In the genomic region with DNA sequence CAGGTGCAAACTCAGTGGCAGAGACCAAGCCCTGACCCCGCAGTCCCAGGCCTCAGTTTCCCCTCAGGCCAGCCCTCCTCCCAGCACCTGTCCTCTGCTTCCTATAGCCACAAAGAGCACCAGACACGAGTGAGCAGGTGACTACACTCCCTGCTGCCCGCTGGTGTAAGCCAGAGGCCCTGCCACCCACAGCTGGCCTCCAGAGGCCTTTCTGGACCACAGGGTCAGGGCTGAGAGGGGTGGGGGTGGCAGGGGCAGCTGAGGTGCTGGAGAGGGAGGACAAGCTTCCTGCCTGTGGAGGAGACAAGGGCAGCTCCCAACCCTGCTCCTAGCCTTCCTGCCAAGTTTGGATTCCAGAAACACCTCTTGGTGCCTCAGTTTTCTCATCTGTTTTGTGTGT, we compare ENCODE assay signal across 12 cellular contexts. TPM values are rescaled to one million over a fixed set of nuclear protein-coding genes. Genes with fewer than 3 reads are reported as not detected.
DNase-seq lines count a peak whose midpoint lies in the region; ATAC-seq and TF ChIP-seq lines count a peak whose summit lies in the region.
"Had no signal": no experiment of that assay in that cellular context is flagged by ENCODE, and none has a peak within 500 bp of the region (broad histone marks: within the 10 kb centered on the region; RNA-seq: fewer than 3 reads in every experiment).

No MANE protein-coding gene starts in this region.

- H2BK120ac ChIP-seq in IMR-90 (ENCODE audit: low read depth, low read length) = peak overlapping the region; percentile 85
- no peak overlapping the region for H2BK120ac ChIP-seq in mesenchymal stem cell (ENCODE audit: low read depth, low read length)

- H3K27ac ChIP-seq in IMR-90 (ENCODE audit: insufficient read depth, low read length) (peak overlapping the region; percentile 67; the same call in 1 of the 2 replicates), mesenchymal stem cell (ENCODE audit: low read length, poor library complexity, severe bottlenecking) (peak overlapping the region; percentile 99), temporal lobe (ENCODE audit: low read depth, low read length) (peak overlapping the region; percentile 65)

- H4K91ac ChIP-seq in IMR-90 (ENCODE audit: insufficient read depth, low read depth, low read length) (peak overlapping the region; percentile 54), mesenchymal stem cell (ENCODE audit: low read length) (peak overlapping the region; percentile 5)

- dilution Hi-C loops in IMR-90 (cut with HindIII; ENCODE audit: low sequenced_read_pairs, unreplicated experiment) = no loop called here

- H3K27me3 ChIP-seq in IMR-90 (ENCODE audit: control insufficient read depth, insufficient read depth, low read length) (no peaks in the 10 kb centered on the region), mesenchymal stem cell (ENCODE audit: control insufficient read depth in 1 of 2, insufficient read depth in 1 of 2, low read length in 2 of 2) (no peaks in the 10 kb centered on the region)

- H3K4me1 Mint-ChIP-seq in MCF 10A (ENCODE audit: insufficient read depth, unreplicated experiment) = peaks cover 21% of the 10 kb centered on the region
- peaks cover 10% of the 10 kb centered on the region for H3K4me1 Mint-ChIP-seq in activated CD4-positive, alpha-beta memory T cell treated with anti-CD3 and anti-CD28 coated beads, Interleukin-2, amount 10 ng/mL, durations not matched to agents 7 days and 5 days
- peaks cover 10% of the 10 kb centered on the region for H3K4me1 Mint-ChIP-seq in activated CD4-positive, alpha-beta T cell treated with anti-CD3 and anti-CD28 coated beads, Interleukin-2, amount 10 ng/mL, durations not matched to agents 24 days and 14 days

- no CpG with 5 or more reads among the region's 3 CpGs for WGBS in IMR-90 (ENCODE audit: extremely low coverage in 2 of 2, insufficient read length in 1 of 2), 2 experiments
- WGBS in mesenchymal stem cell = 78% methylated on average over 3 of the region's 3 CpGs

- no TSS peak for BruUV-seq in IMR-90 (replicated peaks; lab: Mats Ljungman, UMichigan)
- no TSS peak for BruUV-seq in MCF 10A (replicated peaks; lab: Mats Ljungman, UMichigan)

- H2BK20ac ChIP-seq in IMR-90 (ENCODE audit: low read depth, low read length) = peak overlapping the region; percentile 44

- intact Hi-C loops in IMR-90 (cut with micrococcal nuclease) (no loop called here), MCF 10A (cut with micrococcal nuclease) (loop anchor here (5.0 kb wide), 1 partner anchor 539 kb away; no protein-coding TSS in a partner anchor)
- intact Hi-C loops in activated CD4-positive, alpha-beta T cell treated with anti-CD3 and anti-CD28 coated beads, Interleukin-2, amount 10 ng/mL, durations not matched to agents 24 days and 14 days (cut with micrococcal nuclease) = loop anchor here (10.0 kb wide), 1 partner anchor 327 kb away; the partner anchor contains the start of gene TRMU

- H3K4ac ChIP-seq in IMR-90 (ENCODE audit: low read depth, low read length) (peak overlapping the region; percentile 85), mesenchymal stem cell (ENCODE audit: low read depth in 1 of 2, low read length in 2 of 2) (peak overlapping the region in 1 of 2 experiments; percentile 70)

- H2BK5ac ChIP-seq in IMR-90 (ENCODE audit: low read depth, low read length, poor library complexity, severe bottlenecking) (no peak overlapping the region), mesenchymal stem cell (ENCODE audit: low read depth, low read length, poor library complexity, severe bottlenecking) (peak overlapping the region; percentile 89)

- H3K79me1 ChIP-seq in IMR-90 (ENCODE audit: low read depth in 1 of 2, low read length in 2 of 2) (peaks cover 0 to 8% of the 10 kb centered on the region in 2 experiments; a peak in 1 of 4 replicates), mesenchymal stem cell (replicated peaks; ENCODE audit: low read length, poor library complexity, severe bottlenecking) (no peaks in the 10 kb centered on the region)

- H2AK5ac ChIP-seq in IMR-90 (ENCODE audit: low read depth, low read length) (peak overlapping the region; percentile 43; the same call in 1 of the 2 replicates), mesenchymal stem cell (ENCODE audit: low read length, severe bottlenecking) (peak overlapping the region; percentile 24)

- H3K56ac ChIP-seq in IMR-90 (ENCODE audit: extremely low read depth, insufficient read depth, low read length) = no peak overlapping the region

- H3K9me3 Mint-ChIP-seq in MCF 10A (ENCODE audit: unreplicated experiment) = no peaks in the 10 kb centered on the region
- H3K9me3 Mint-ChIP-seq in activated CD4-positive, alpha-beta memory T cell treated with anti-CD3 and anti-CD28 coated beads, Interleukin-2, amount 10 ng/mL, durations not matched to agents 7 days and 5 days = peaks cover 2% of the 10 kb centered on the region
- H3K9me3 Mint-ChIP-seq in activated CD4-positive, alpha-beta T cell treated with anti-CD3 and anti-CD28 coated beads, Interleukin-2, amount 10 ng/mL, durations not matched to agents 24 days and 14 days = no peaks in the 10 kb centered on the region
- H3K9me3 Mint-ChIP-seq: activated naive CD8-positive, alpha-beta T cell treated with anti-CD3 and anti-CD28 coated beads for 36 hours had no signal

- H3K36me3 ChIP-seq in IMR-90 (ENCODE audit: control insufficient read depth, insufficient read depth, low read length) = no peaks in the 10 kb centered on the region
- H3K36me3 ChIP-seq in mesenchymal stem cell (ENCODE audit: control insufficient read depth in 1 of 2, insufficient read depth in 2 of 2, low read depth in 1 of 2, low read length in 2 of 2) = peaks cover 0 to 3% of the 10 kb centered on the region in 2 experiments

- H2AFZ ChIP-seq in IMR-90 (replicated peaks; ENCODE audit: low read length, poor library complexity) (peak overlapping the region; percentile 93), mesenchymal stem cell (ENCODE audit: low read depth, low read length) (no peak overlapping the region)

- no peak for ATAC-seq in IMR-90 (ENCODE audit: low read depth)
- ATAC-seq in HG02588 (IDR thresholded peaks at IDR 0.05; ENCODE audit: unreplicated experiment) = no peak

- TF ChIP-seq RAD21 in IMR-90 (IDR thresholded peaks at IDR 0.05; ENCODE audit: low read length) = no peak

- H2AK9ac ChIP-seq in IMR-90 (replicated peaks; ENCODE audit: low read depth, low read length, poor library complexity) = peak overlapping the region; percentile 99

- H2BK15ac ChIP-seq in IMR-90 (ENCODE audit: low read depth, low read length) (no peak overlapping the region), mesenchymal stem cell (ENCODE audit: low read depth, poor library complexity, severe bottlenecking) (peak overlapping the region; percentile 29)

- peak overlapping the region in 1 of 2 experiments; percentile 91; a peak in 2 of 4 replicates for H4K8ac ChIP-seq in IMR-90 (ENCODE audit: low read depth in 2 of 2, low read length in 2 of 2)
- no peak overlapping the region for H4K8ac ChIP-seq in mesenchymal stem cell (ENCODE audit: low read length)

- peaks cover 29% of the 10 kb centered on the region for H3K4me1 ChIP-seq in IMR-90 (ENCODE audit: control insufficient read depth, insufficient read depth, low read length)
- H3K4me1 ChIP-seq in mesenchymal stem cell (ENCODE audit: control insufficient read depth, insufficient read depth, low read depth, low read length) = peaks cover 76% of the 10 kb centered on the region

- H3K14ac ChIP-seq in IMR-90 (replicated peaks; ENCODE audit: low read depth, low read length) = no peak overlapping the region
- peak overlapping the region in 1 of 2 experiments; percentile 41 for H3K14ac ChIP-seq in mesenchymal stem cell (ENCODE audit: low read length in 2 of 2)

- H3K18ac ChIP-seq in IMR-90 (ENCODE audit: low read depth, low read length) = no peak overlapping the region
- no peak overlapping the region for H3K18ac ChIP-seq in mesenchymal stem cell (ENCODE audit: low read depth in 1 of 2, low read length in 2 of 2)

- POLR2A ChIA-PET in IMR-90 (lab: Charles Lee; ENCODE audit: unreplicated experiment) (no interaction called here), MCF 10A (lab: Yijun Ruan, JAX) (interaction anchor here (0.7 to 14.6 kb wide), 19 partner anchors 10 to 471 kb away, joined by 3 to 533 read pairs (median 13); partner anchors contain the start of gene GTSE1)
- POLR2A ChIA-PET in activated CD4-positive, alpha-beta memory T cell treated with anti-CD3 and anti-CD28 coated beads, Interleukin-2, amount 10 ng/mL, durations not matched to agents 7 days and 5 days (lab: Charles Lee) = interaction anchor here (0.9 kb wide), 1 partner anchor 117 kb away, joined by 3 read pairs; no protein-coding TSS in a partner anchor

- H3K9me3 ChIP-seq in IMR-90 (ENCODE audit: control insufficient read depth, insufficient read depth, low read length) = peaks cover 5% of the 10 kb centered on the region
- H3K9me3 ChIP-seq in mesenchymal stem cell (ENCODE audit: control insufficient read depth, low read length) = peaks cover 9% of the 10 kb centered on the region

- peak overlapping the region; percentile 91 for H3K27ac Mint-ChIP-seq in MCF 10A (ENCODE audit: low read depth, unreplicated experiment)
- H3K27ac Mint-ChIP-seq in activated CD4-positive, alpha-beta memory T cell treated with anti-CD3 and anti-CD28 coated beads, Interleukin-2, amount 10 ng/mL, durations not matched to agents 7 days and 5 days = no peak overlapping the region
- H3K27ac Mint-ChIP-seq in activated CD4-positive, alpha-beta T cell treated with anti-CD3 and anti-CD28 coated beads, Interleukin-2, amount 10 ng/mL, durations not matched to agents 24 days and 14 days = no peak overlapping the region
- H3K27ac Mint-ChIP-seq: activated naive CD8-positive, alpha-beta T cell treated with anti-CD3 and anti-CD28 coated beads for 36 hours; stimulated activated naive CD8-positive, alpha-beta T cell treated with anti-CD3 and anti-CD28 coated beads, Interleukin-15, Interleukin-2, amounts not matched to agents 100 ng/mL and 50 ng/mL, for 24 hours had no signal

- H3K4me2 ChIP-seq in IMR-90 (ENCODE audit: low read depth, low read length) = no peak overlapping the region
- H3K4me2 ChIP-seq in mesenchymal stem cell (ENCODE audit: low read length, poor library complexity, severe bottlenecking) = no peak overlapping the region

- peaks cover 8% of the 10 kb centered on the region for H3K36me3 Mint-ChIP-seq in MCF 10A (ENCODE audit: insufficient read depth, unreplicated experiment)
- H3K36me3 Mint-ChIP-seq in activated CD4-positive, alpha-beta memory T cell treated with anti-CD3 and anti-CD28 coated beads, Interleukin-2, amount 10 ng/mL, durations not matched to agents 7 days and 5 days (ENCODE audit: low read depth) = no peaks in the 10 kb centered on the region
- H3K36me3 Mint-ChIP-seq in activated CD4-positive, alpha-beta T cell treated with anti-CD3 and anti-CD28 coated beads, Interleukin-2, amount 10 ng/mL, durations not matched to agents 24 days and 14 days (ENCODE audit: low read depth) = no peaks in the 10 kb centered on the region
- H3K36me3 Mint-ChIP-seq: activated naive CD8-positive, alpha-beta T cell treated with anti-CD3 and anti-CD28 coated beads for 36 hours had no signal

- CTCF ChIA-PET in IMR-90 (lab: Yijun Ruan, JAX) = no interaction called here
- CTCF ChIA-PET in MCF 10A (lab: Yijun Ruan, JAX) = interaction anchor here (0.5 to 4.9 kb wide), 30 partner anchors 13 to 762 kb away, joined by 3 to 56 read pairs (median 4); no protein-coding TSS in a partner anchor
- CTCF ChIA-PET in activated CD4-positive, alpha-beta memory T cell treated with anti-CD3 and anti-CD28 coated beads, Interleukin-2, amount 10 ng/mL, durations not matched to agents 7 days and 5 days (lab: Charles Lee) = interaction anchor here (0.8 to 4.9 kb wide), 5 partner anchors 10 to 287 kb away, joined by 3 to 85 read pairs (median 6); no protein-coding TSS in a partner anchor

- no peak overlapping the region for H3K23ac ChIP-seq in IMR-90 (ENCODE audit: low read depth, low read length)
- H3K23ac ChIP-seq in mesenchymal stem cell (ENCODE audit: low read length in 2 of 2) = no peak overlapping the region

- no peak overlapping the region; the same call in 1 of the 2 replicates for H4K5ac ChIP-seq in IMR-90 (ENCODE audit: low read depth, low read length)

- H3K9ac ChIP-seq in IMR-90 (ENCODE audit: low read depth, low read length) (no peak overlapping the region), mesenchymal stem cell (ENCODE audit: low read length) (peak overlapping the region; percentile 92)

- H3K27me3 Mint-ChIP-seq in MCF 10A (ENCODE audit: insufficient read depth, unreplicated experiment) = no peaks in the 10 kb centered on the region
- H3K27me3 Mint-ChIP-seq in activated CD4-positive, alpha-beta memory T cell treated with anti-CD3 and anti-CD28 coated beads, Interleukin-2, amount 10 ng/mL, durations not matched to agents 7 days and 5 days = peaks cover 2% of the 10 kb centered on the region
- no peaks in the 10 kb centered on the region for H3K27me3 Mint-ChIP-seq in activated CD4-positive, alpha-beta T cell treated with anti-CD3 and anti-CD28 coated beads, Interleukin-2, amount 10 ng/mL, durations not matched to agents 24 days and 14 days
- H3K27me3 Mint-ChIP-seq: activated naive CD8-positive, alpha-beta T cell treated with anti-CD3 and anti-CD28 coated beads for 36 hours; stimulated activated naive CD8-positive, alpha-beta T cell treated with anti-CD3 and anti-CD28 coated beads, Interleukin-15, Interleukin-2, amounts not matched to agents 100 ng/mL and 50 ng/mL, for 24 hours had no signal

- H4K20me1 ChIP-seq in IMR-90 (ENCODE audit: insufficient read depth, low read length) = no peaks in the 10 kb centered on the region

- in situ Hi-C loops in IMR-90 (cut with MboI; ENCODE audit: low sequenced_read_pairs) = loop anchor here (5.0 kb wide), 1 partner anchor 109 kb away; no protein-coding TSS in a partner anchor

- no peak overlapping the region for H3K4me3 ChIP-seq in IMR-90 (ENCODE audit: insufficient read depth, low read depth, low read length)
- H3K4me3 ChIP-seq in mesenchymal stem cell (ENCODE audit: insufficient read depth in 1 of 2, low read depth in 1 of 2, low read length in 2 of 2) = peak overlapping the region in 1 of 2 experiments; percentile 73

- H3K9me1 ChIP-seq in IMR-90 (ENCODE audit: insufficient read depth, low read length) = peaks cover 6% of the 10 kb centered on the region; the same call in 1 of the 2 replicates

- no peak for TF ChIP-seq POLR2A in IMR-90 (IDR thresholded peaks at IDR 0.05; ENCODE audit: low read depth, low read length)

- DNase-seq in IMR-90 = no peak
- no peak for DNase-seq in MCF 10A (ENCODE audit: unreplicated experiment)
- no peak for DNase-seq in mesenchymal stem cell
- DNase-seq in NCI-H2227 (lab: John Stamatoyannopoulos, UW; ENCODE audit: unreplicated experiment) = no peak
- DNase-seq in activated CD4-positive, alpha-beta memory T cell treated with anti-CD3 and anti-CD28 coated beads, Interleukin-2, amount 10 ng/mL, durations not matched to agents 7 days and 5 days = no peak
- no peak for DNase-seq in activated CD4-positive, alpha-beta T cell treated with anti-CD3 and anti-CD28 coated beads, Interleukin-2, amount 10 ng/mL, durations not matched to agents 24 days and 14 days
- DNase-seq: activated CD4-positive, alpha-beta T cell treated with anti-CD3 and anti-CD28 coated beads, Interleukin-2, amount 50 U/mL, for 4 hours; activated naive CD8-positive, alpha-beta T cell treated with anti-CD3 and anti-CD28 coated beads for 36 hours; stimulated activated CD4-positive, alpha-beta T cell treated with anti-CD3 and anti-CD28 coated beads, Interleukin-15, amount 100 ng/mL, for 24 hours had no signal

- TF ChIP-seq CTCF in IMR-90 (conservative IDR thresholded peaks at IDR 0.05; ENCODE audit: low read depth, low read length) (no peak), MCF 10A (IDR thresholded peaks at IDR 0.05; ENCODE audit: unreplicated experiment) (no peak)

- H3K4me3 Mint-ChIP-seq in MCF 10A (ENCODE audit: unreplicated experiment) = no peak overlapping the region
- H3K4me3 Mint-ChIP-seq in activated CD4-positive, alpha-beta memory T cell treated with anti-CD3 and anti-CD28 coated beads, Interleukin-2, amount 10 ng/mL, durations not matched to agents 7 days and 5 days = no peak overlapping the region
- H3K4me3 Mint-ChIP-seq in activated CD4-positive, alpha-beta T cell treated with anti-CD3 and anti-CD28 coated beads, Interleukin-2, amount 10 ng/mL, durations not matched to agents 24 days and 14 days = no peak overlapping the region
- H3K4me3 Mint-ChIP-seq: activated naive CD8-positive, alpha-beta T cell treated with anti-CD3 and anti-CD28 coated beads for 36 hours; stimulated activated naive CD8-positive, alpha-beta T cell treated with anti-CD3 and anti-CD28 coated beads, Interleukin-15, Interleukin-2, amounts not matched to agents 100 ng/mL and 50 ng/mL, for 24 hours had no signal

- H2BK12ac ChIP-seq in mesenchymal stem cell (ENCODE audit: low read length in 2 of 2) = peak overlapping the region; percentile 20 to 97

RNA-seq across cellular contexts. Expression of gene WNT7B, which starts 31.3 kb away (rescaled TPM):
- total RNA-seq in IMR-90 (2012; rRNA removed) (under 0.01 TPM in 2 replicates), MCF 10A (2022) (0.28 and 0.39 TPM in 2 replicates), temporal lobe (2.7 TPM)
- 0.15 and 0.16 TPM in 2 replicates for polyA plus RNA-seq in IMR-90 (2012; rRNA removed)
- 0.21 and 0.23 TPM in 2 replicates for polyA plus RNA-seq in IMR-90 (2012; cell fraction: cytosol; rRNA removed)
- 0.10 and 0.15 TPM in 2 replicates for polyA plus RNA-seq in IMR-90 (2012; cell fraction: nucleus; rRNA removed; ENCODE audit: low replicate concordance)
- not detected for polyA plus RNA-seq in mesenchymal stem cell (2013, experiment 1 of 2)
- not detected for polyA plus RNA-seq in mesenchymal stem cell (2013, experiment 2 of 2)
- total RNA-seq in activated CD4-positive, alpha-beta memory T cell treated with anti-CD3 and anti-CD28 coated beads, Interleukin-2, amount 10 ng/mL, durations not matched to agents 7 days and 5 days = not detected
- not detected in 2 replicates for total RNA-seq in activated CD4-positive, alpha-beta T cell treated with anti-CD3 and anti-CD28 coated beads, Interleukin-2, amount 10 ng/mL, durations not matched to agents 24 days and 14 days
- total RNA-seq: activated naive CD8-positive, alpha-beta T cell treated with anti-CD3 and anti-CD28 coated beads for 36 hours had no signal
